Comparison of ENCODE assay signal across 23 cellular contexts in genomic region chr9:121434946-121435345, GRCh38.
DNase-seq lines count a peak whose midpoint lies in the region; ATAC-seq, FAIRE-seq and TF ChIP-seq lines count a peak whose summit lies in the region.
"Had no signal": no experiment of that assay in that cellular context is flagged by ENCODE, and none has a peak within 500 bp of the region (broad histone marks: within the 10 kb centered on the region; RNA-seq: fewer than 3 reads in every experiment).

No MANE protein-coding gene starts in this region.

- ATAC-seq in GM21390 (IDR thresholded peaks at IDR 0.05; ENCODE audit: unreplicated experiment): no peak
- ATAC-seq: A549; Panc1; SK-N-SH treated with all-trans-retinoic acid at 6 μM for 48 hours; stimulated activated naive CD8-positive, alpha-beta T cell treated with anti-CD3 and anti-CD28 coated beads, Interleukin-15, Interleukin-2, amounts not matched to agents 100 U/mL and 50 U/mL, for 24 hours had no signal

- in situ Hi-C loops in mammary epithelial cell (cut with MboI; ENCODE audit: low sequenced_read_pairs in 2 of 2): no loop called here
- in situ Hi-C loops in HAP-1 (cut with MboI; ENCODE audit: low sequenced_read_pairs): no loop called here

- H3K27ac Mint-ChIP-seq in MCF 10A (ENCODE audit: low read depth, unreplicated experiment): no peak overlapping the region
- no peak overlapping the region for H3K27ac Mint-ChIP-seq in astrocyte (ENCODE audit: unreplicated experiment)
- H3K27ac Mint-ChIP-seq: neural progenitor cell, type B pancreatic cell had no signal

- H3K27ac ChIP-seq in mammary epithelial cell (ENCODE audit: insufficient read depth, low read depth, low read length): no peak overlapping the region
- no peak overlapping the region for H3K27ac ChIP-seq in astrocyte (ENCODE audit: low read depth, low read length)
- H3K27ac ChIP-seq: A549, coronary artery, neural progenitor cell had no signal

- intact Hi-C loops in mammary epithelial cell (cut with micrococcal nuclease): no loop called here
- intact Hi-C loops in MCF 10A (cut with micrococcal nuclease): no loop called here

- H3K4me1 Mint-ChIP-seq in MCF 10A (ENCODE audit: insufficient read depth, unreplicated experiment) (no peaks in the 10 kb centered on the region), astrocyte (ENCODE audit: low read depth, unreplicated experiment) (peaks cover 25% of the 10 kb centered on the region)
- H3K4me1 Mint-ChIP-seq: neural progenitor cell had no signal

- H3K9me3 ChIP-seq in mammary epithelial cell (replicated peaks; ENCODE audit: insufficient read depth, low read length) (no peaks in the 10 kb centered on the region), astrocyte (ENCODE audit: insufficient read depth, low read depth, low read length) (no peaks in the 10 kb centered on the region), HAP-1 (no peaks in the 10 kb centered on the region)
- H3K9me3 ChIP-seq: A549 had no signal

- H3K27me3 Mint-ChIP-seq in MCF 10A (ENCODE audit: insufficient read depth, unreplicated experiment): no peaks in the 10 kb centered on the region
- H3K27me3 Mint-ChIP-seq in astrocyte (ENCODE audit: low read depth, unreplicated experiment): peaks cover 3% of the 10 kb centered on the region

- H3K4me2 ChIP-seq in mammary epithelial cell (ENCODE audit: insufficient read depth, low read depth, low read length) (no peak overlapping the region), astrocyte (ENCODE audit: low read length) (no peak overlapping the region)
- H3K4me2 ChIP-seq: A549, neural progenitor cell had no signal

- no peaks in the 10 kb centered on the region for H3K79me2 ChIP-seq in mammary epithelial cell (ENCODE audit: insufficient read depth, low read length)
- no peaks in the 10 kb centered on the region for H3K79me2 ChIP-seq in astrocyte (ENCODE audit: insufficient read depth, low read length)

- H2AFZ ChIP-seq in mammary epithelial cell (ENCODE audit: low read depth, low read length): no peak overlapping the region
- H2AFZ ChIP-seq in astrocyte (ENCODE audit: low read depth, low read length): no peak overlapping the region
- H2AFZ ChIP-seq: neural progenitor cell had no signal

- peaks cover 3% of the 10 kb centered on the region for H3K27me3 ChIP-seq in mammary epithelial cell (ENCODE audit: insufficient read depth, low read length)
- peaks cover 29% of the 10 kb centered on the region for H3K27me3 ChIP-seq in astrocyte (ENCODE audit: insufficient read depth, low read length)
- H3K27me3 ChIP-seq in HAP-1 (ENCODE audit: low read depth): no peaks in the 10 kb centered on the region
- H3K27me3 ChIP-seq: neural progenitor cell had no signal

- POLR2A ChIA-PET in MCF 10A (lab: Yijun Ruan, JAX): no interaction called here

- H3K4me1 ChIP-seq in mammary epithelial cell (ENCODE audit: insufficient read depth, low read length) (no peaks in the 10 kb centered on the region), astrocyte (ENCODE audit: insufficient read depth, low read length) (no peaks in the 10 kb centered on the region), HAP-1 (peaks cover 3% of the 10 kb centered on the region; the same call in 1 of the 2 replicates)
- H3K4me1 ChIP-seq: A549, neural progenitor cell had no signal

- dilution Hi-C loops in mammary epithelial cell (cut with HindIII; ENCODE audit: low sequenced_read_pairs): no loop called here

- no peaks in the 10 kb centered on the region for H3K36me3 Mint-ChIP-seq in MCF 10A (ENCODE audit: insufficient read depth, unreplicated experiment)
- H3K36me3 Mint-ChIP-seq in astrocyte (ENCODE audit: low read depth, unreplicated experiment): no peaks in the 10 kb centered on the region
- H3K36me3 Mint-ChIP-seq: neural progenitor cell, type B pancreatic cell had no signal

- H3K36me3 ChIP-seq in mammary epithelial cell (ENCODE audit: insufficient read depth, low read length) (no peaks in the 10 kb centered on the region), astrocyte (ENCODE audit: insufficient read depth, low read length) (no peaks in the 10 kb centered on the region), HAP-1 (replicated peaks) (no peaks in the 10 kb centered on the region)
- H3K36me3 ChIP-seq: neural progenitor cell had no signal

- no peak for FAIRE-seq in astrocyte (lab: Jason Lieb, UNC)
- FAIRE-seq: A549, H1, keratinocyte had no signal

- H3K9me3 Mint-ChIP-seq in MCF 10A (ENCODE audit: unreplicated experiment) (no peaks in the 10 kb centered on the region), astrocyte (ENCODE audit: unreplicated experiment) (no peaks in the 10 kb centered on the region)
- H3K9me3 Mint-ChIP-seq: neural progenitor cell, type B pancreatic cell had no signal

- DNase-seq in mammary epithelial cell (peak; percentile 20), MCF 10A (ENCODE audit: unreplicated experiment) (no peak), astrocyte (ENCODE audit: low read depth) (peak; percentile 78), fibroblast of villous mesenchyme (ENCODE audit: low read depth) (peak; percentile 53), HAP-1 (ENCODE audit: low spot score in 2 of 2) (no peak), GM19238 (ENCODE audit: insufficient read length, low spot score) (no peak)
- DNase-seq in stimulated activated CD4-positive, alpha-beta T cell treated with anti-CD3 and anti-CD28 coated beads, Interleukin-2, amount 100 ng/mL, for 24 hours: no peak
- DNase-seq: activated CD4-positive, alpha-beta T cell treated with anti-CD3 and anti-CD28 coated beads for 1 hour; activated effector memory CD4-positive, alpha-beta T cell treated with anti-CD3 and anti-CD28 coated beads, Interleukin-2, amount 50 U/mL, for 16 hours; GF-D8; NCI-H2029 treated with DMSO at 0.1 percent for 48 hours; NCI-H82; retina; stimulated activated naive CD8-positive, alpha-beta T cell treated with anti-CD3 and anti-CD28 coated beads, Interleukin-15, Interleukin-2, amounts not matched to agents 100 U/mL and 50 U/mL, for 24 hours had no signal

- CTCF ChIA-PET in mammary epithelial cell (lab: Charles Lee; ENCODE audit: low non-redundant PET): no interaction called here
- CTCF ChIA-PET in MCF 10A (lab: Yijun Ruan, JAX): interaction anchor here (0.7 kb wide), 1 partner anchor 269 kb away, joined by 3 read pairs; no protein-coding TSS in a partner anchor

- H3K4me3 ChIP-seq in mammary epithelial cell (replicated peaks in 1 of 3; ENCODE audit: insufficient read depth in 1 of 3, low read depth in 2 of 3, low read length in 3 of 3): no peak overlapping the region
- H3K4me3 ChIP-seq in astrocyte (ENCODE audit: insufficient read depth, low read depth, low read length): no peak overlapping the region
- H3K4me3 ChIP-seq in fibroblast of villous mesenchyme (ENCODE audit: low read depth, low read length): no peak overlapping the region
- H3K4me3 ChIP-seq in HAP-1: no peak overlapping the region
- H3K4me3 ChIP-seq: A549, coronary artery, neural progenitor cell had no signal

- H3K9ac ChIP-seq in mammary epithelial cell (ENCODE audit: insufficient read depth, low read length) (no peak overlapping the region), astrocyte (ENCODE audit: low read length) (no peak overlapping the region)
- H3K9ac ChIP-seq: neural progenitor cell had no signal

- no peak overlapping the region for H3K4me3 Mint-ChIP-seq in MCF 10A (ENCODE audit: unreplicated experiment)
- no peak overlapping the region for H3K4me3 Mint-ChIP-seq in astrocyte (ENCODE audit: unreplicated experiment)
- H3K4me3 Mint-ChIP-seq: neural progenitor cell, type B pancreatic cell had no signal

- H4K20me1 ChIP-seq in mammary epithelial cell (ENCODE audit: insufficient read depth, low read length): no peaks in the 10 kb centered on the region
- H4K20me1 ChIP-seq in astrocyte (ENCODE audit: insufficient read depth, low read length): no peaks in the 10 kb centered on the region

- BruUV-seq in mammary epithelial cell (replicated peaks; lab: Mats Ljungman, UMichigan): no TSS peak
- BruUV-seq in MCF 10A (replicated peaks; lab: Mats Ljungman, UMichigan): no TSS peak

- TF ChIP-seq CTCF in mammary epithelial cell (conservative IDR thresholded peaks at IDR 0.05 in 1 of 2, IDR thresholded peaks at IDR 0.05 in 1 of 2; ENCODE audit: extremely low read depth in 1 of 2, insufficient read depth in 1 of 2, low read depth in 1 of 2, low read length in 2 of 2): no peak
- TF ChIP-seq CTCF in MCF 10A (IDR thresholded peaks at IDR 0.05; ENCODE audit: unreplicated experiment): no peak
- no peak for TF ChIP-seq CTCF in astrocyte (IDR thresholded peaks at IDR 0.05; ENCODE audit: insufficient read depth, low read depth, low read length)
- no peak for TF ChIP-seq CTCF in fibroblast of villous mesenchyme (IDR thresholded peaks at IDR 0.05; ENCODE audit: insufficient read depth, low read depth, low read length)

Comparison
In these comparisons a context has a peak if more than half of its experiments do, and no peak if none do; other contexts are left out.
1. DNase-seq: peak in mammary epithelial cell (single experiment), astrocyte (single experiment) and fibroblast of villous mesenchyme (single experiment); none in MCF 10A (single experiment), stimulated activated CD4-positive, alpha-beta T cell treated with anti-CD3 and anti-CD28 coated beads, Interleukin-2, amount 100 ng/mL, for 24 hours (0 of 2), HAP-1 (0 of 2) and GM19238 (single experiment).